Comparison of ENCODE assay signal across 1 cellular context in the genomic region with DNA sequence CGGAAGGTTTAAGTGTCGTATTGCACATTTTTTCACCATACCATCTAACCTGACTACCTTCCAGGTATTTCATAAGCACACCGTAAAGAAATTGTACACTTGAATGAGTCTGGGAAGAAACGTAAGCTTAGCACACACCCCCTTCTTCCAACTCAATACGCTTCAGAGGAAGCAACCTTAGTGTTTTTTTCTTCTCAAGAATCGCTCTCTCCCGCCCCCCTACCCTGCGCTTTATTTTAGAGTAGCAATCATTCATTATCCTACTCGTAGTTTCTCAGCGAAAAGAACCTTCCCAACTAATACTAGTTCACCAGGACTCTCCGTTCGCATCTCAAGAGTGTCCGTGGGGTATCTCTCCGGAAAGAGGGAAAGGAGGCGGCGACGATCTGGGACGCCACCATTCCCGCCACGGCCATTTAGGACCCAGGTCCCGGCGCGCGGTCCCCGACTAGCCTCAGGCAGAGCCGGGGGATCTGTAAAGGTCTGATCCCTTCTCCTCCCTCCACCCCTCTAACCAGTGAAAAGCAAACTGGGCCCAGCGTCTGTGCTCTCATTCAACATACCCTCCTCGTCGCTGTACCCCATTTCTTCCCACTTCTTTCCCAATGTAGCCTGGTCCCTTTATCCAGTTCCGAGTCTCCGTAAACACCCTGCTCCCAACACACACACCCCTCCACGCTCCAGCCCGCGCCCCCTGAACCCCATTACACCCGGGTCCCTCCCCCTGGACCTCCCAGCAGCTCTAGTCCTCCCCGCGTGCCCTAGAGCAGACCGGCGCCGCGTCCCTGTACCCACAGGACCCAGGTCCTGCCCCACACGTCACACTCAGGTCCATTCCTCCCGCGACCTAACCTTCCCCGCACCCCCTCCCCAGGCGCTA.
A peak's percentile ranks its signal among the peaks of the same experiment; 100 is the strongest.
TF ChIP-seq lines count a peak whose summit lies in the region.

No MANE protein-coding gene starts in this region.

TF ChIP-seq in HepG2, 621 proteins besides CTCF, POLR2A, EP300 and RAD21 (continued from another document):
- TF ChIP-seq, protein P1, sequence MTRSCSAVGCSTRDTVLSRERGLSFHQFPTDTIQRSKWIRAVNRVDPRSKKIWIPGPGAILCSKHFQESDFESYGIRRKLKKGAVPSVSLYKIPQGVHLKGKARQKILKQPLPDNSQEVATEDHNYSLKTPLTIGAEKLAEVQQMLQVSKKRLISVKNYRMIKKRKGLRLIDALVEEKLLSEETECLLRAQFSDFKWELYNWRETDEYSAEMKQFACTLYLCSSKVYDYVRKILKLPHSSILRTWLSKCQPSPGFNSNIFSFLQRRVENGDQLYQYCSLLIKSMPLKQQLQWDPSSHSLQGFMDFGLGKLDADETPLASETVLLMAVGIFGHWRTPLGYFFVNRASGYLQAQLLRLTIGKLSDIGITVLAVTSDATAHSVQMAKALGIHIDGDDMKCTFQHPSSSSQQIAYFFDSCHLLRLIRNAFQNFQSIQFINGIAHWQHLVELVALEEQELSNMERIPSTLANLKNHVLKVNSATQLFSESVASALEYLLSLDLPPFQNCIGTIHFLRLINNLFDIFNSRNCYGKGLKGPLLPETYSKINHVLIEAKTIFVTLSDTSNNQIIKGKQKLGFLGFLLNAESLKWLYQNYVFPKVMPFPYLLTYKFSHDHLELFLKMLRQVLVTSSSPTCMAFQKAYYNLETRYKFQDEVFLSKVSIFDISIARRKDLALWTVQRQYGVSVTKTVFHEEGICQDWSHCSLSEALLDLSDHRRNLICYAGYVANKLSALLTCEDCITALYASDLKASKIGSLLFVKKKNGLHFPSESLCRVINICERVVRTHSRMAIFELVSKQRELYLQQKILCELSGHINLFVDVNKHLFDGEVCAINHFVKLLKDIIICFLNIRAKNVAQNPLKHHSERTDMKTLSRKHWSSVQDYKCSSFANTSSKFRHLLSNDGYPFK (CRISPR knock-in tag; IDR thresholded peaks at IDR 0.05; ENCODE audit: borderline replicate concordance), result 0 out of 2 replicates have a peak, but pooled peaks have one; percentile 27
- TF ChIP-seq, protein P2, sequence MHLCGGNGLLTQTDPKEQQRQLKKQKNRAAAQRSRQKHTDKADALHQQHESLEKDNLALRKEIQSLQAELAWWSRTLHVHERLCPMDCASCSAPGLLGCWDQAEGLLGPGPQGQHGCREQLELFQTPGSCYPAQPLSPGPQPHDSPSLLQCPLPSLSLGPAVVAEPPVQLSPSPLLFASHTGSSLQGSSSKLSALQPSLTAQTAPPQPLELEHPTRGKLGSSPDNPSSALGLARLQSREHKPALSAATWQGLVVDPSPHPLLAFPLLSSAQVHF (CRISPR knock-in tag; IDR thresholded peaks at IDR 0.05), result 0 out of 2 replicates have a peak, but pooled peaks have one; percentile 62
- no peak for TF ChIP-seq ZBTB42 (CRISPR knock-in tag; IDR thresholded peaks at IDR 0.05)
- TF ChIP-seq SPEN (CRISPR knock-in tag; IDR thresholded peaks at IDR 0.05; ENCODE audit: low read depth), result no peak
- peak; percentile 54; the same call in 1 of the 2 replicates for TF ChIP-seq PITX1 (CRISPR knock-in tag; IDR thresholded peaks at IDR 0.05)
- TF ChIP-seq HNRNPH1 (optimal IDR thresholded peaks at IDR 0.05; ENCODE audit: low read depth, low read length), result no peak
- TF ChIP-seq ZNF317 (CRISPR knock-in tag; IDR thresholded peaks at IDR 0.05), result no peak
- TF ChIP-seq ZNF350 (CRISPR knock-in tag; IDR thresholded peaks at IDR 0.05; ENCODE audit: borderline replicate concordance, low read depth), result peak; percentile 2; the same call in 1 of the 2 replicates
- TF ChIP-seq POGZ (CRISPR knock-in tag; IDR thresholded peaks at IDR 0.05), result no peak
- no peak for TF ChIP-seq ZNF251 (CRISPR knock-in tag; IDR thresholded peaks at IDR 0.05)
- TF ChIP-seq ZNF83 (CRISPR knock-in tag; IDR thresholded peaks at IDR 0.05; ENCODE audit: borderline replicate concordance), result no peak
- TF ChIP-seq, protein P3, sequence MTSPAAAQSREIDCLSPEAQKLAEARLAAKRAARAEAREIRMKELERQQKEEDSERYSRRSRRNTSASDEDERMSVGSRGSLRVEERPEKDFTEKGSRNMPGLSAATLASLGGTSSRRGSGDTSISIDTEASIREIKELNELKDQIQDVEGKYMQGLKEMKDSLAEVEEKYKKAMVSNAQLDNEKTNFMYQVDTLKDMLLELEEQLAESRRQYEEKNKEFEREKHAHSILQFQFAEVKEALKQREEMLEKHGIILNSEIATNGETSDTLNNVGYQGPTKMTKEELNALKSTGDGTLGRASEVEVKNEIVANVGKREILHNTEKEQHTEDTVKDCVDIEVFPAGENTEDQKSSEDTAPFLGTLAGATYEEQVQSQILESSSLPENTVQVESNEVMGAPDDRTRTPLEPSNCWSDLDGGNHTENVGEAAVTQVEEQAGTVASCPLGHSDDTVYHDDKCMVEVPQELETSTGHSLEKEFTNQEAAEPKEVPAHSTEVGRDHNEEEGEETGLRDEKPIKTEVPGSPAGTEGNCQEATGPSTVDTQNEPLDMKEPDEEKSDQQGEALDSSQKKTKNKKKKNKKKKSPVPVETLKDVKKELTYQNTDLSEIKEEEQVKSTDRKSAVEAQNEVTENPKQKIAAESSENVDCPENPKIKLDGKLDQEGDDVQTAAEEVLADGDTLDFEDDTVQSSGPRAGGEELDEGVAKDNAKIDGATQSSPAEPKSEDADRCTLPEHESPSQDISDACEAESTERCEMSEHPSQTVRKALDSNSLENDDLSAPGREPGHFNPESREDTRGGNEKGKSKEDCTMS (CRISPR knock-in tag; conservative IDR thresholded peaks at IDR 0.05), result no peak
- TF ChIP-seq, protein P4, sequence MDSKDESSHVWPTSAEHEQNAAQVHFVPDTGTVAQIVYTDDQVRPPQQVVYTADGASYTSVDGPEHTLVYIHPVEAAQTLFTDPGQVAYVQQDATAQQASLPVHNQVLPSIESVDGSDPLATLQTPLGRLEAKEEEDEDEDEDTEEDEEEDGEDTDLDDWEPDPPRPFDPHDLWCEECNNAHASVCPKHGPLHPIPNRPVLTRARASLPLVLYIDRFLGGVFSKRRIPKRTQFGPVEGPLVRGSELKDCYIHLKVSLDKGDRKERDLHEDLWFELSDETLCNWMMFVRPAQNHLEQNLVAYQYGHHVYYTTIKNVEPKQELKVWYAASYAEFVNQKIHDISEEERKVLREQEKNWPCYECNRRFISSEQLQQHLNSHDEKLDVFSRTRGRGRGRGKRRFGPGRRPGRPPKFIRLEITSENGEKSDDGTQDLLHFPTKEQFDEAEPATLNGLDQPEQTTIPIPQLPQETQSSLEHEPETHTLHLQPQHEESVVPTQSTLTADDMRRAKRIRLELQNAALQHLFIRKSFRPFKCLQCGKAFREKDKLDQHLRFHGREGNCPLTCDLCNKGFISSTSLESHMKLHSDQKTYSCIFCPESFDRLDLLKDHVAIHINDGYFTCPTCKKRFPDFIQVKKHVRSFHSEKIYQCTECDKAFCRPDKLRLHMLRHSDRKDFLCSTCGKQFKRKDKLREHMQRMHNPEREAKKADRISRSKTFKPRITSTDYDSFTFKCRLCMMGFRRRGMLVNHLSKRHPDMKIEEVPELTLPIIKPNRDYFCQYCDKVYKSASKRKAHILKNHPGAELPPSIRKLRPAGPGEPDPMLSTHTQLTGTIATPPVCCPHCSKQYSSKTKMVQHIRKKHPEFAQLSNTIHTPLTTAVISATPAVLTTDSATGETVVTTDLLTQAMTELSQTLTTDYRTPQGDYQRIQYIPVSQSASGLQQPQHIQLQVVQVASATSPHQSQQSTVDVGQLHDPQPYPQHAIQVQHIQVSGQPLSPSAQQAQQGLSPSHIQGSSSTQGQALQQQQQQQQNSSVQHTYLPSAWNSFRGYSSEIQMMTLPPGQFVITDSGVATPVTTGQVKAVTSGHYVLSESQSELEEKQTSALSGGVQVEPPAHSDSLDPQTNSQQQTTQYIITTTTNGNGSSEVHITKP (CRISPR knock-in tag; IDR thresholded peaks at IDR 0.05; ENCODE audit: low read depth), result 0 out of 2 replicates have a peak, but pooled peaks have one; percentile 6
- peak; percentile 12; the same call in 1 of the 2 replicates for TF ChIP-seq SP2 (CRISPR knock-in tag; IDR thresholded peaks at IDR 0.05)
- TF ChIP-seq ZNF446 (CRISPR knock-in tag; IDR thresholded peaks at IDR 0.05), result 0 out of 2 replicates have a peak, but pooled peaks have one; percentile 11
- TF ChIP-seq ZNF850 (CRISPR knock-in tag; conservative IDR thresholded peaks at IDR 0.05), result no peak
- TF ChIP-seq FOXC1 (CRISPR knock-in tag; IDR thresholded peaks at IDR 0.05; ENCODE audit: borderline replicate concordance), result no peak
- TF ChIP-seq ZNF670 (CRISPR knock-in tag; IDR thresholded peaks at IDR 0.05; ENCODE audit: borderline replicate concordance), result no peak; the same call in 1 of the 2 replicates
- TF ChIP-seq, protein P5, sequence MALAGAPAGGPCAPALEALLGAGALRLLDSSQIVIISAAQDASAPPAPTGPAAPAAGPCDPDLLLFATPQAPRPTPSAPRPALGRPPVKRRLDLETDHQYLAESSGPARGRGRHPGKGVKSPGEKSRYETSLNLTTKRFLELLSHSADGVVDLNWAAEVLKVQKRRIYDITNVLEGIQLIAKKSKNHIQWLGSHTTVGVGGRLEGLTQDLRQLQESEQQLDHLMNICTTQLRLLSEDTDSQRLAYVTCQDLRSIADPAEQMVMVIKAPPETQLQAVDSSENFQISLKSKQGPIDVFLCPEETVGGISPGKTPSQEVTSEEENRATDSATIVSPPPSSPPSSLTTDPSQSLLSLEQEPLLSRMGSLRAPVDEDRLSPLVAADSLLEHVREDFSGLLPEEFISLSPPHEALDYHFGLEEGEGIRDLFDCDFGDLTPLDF (CRISPR knock-in tag; IDR thresholded peaks at IDR 0.05), result 0 out of 2 replicates have a peak, but pooled peaks have one; percentile 26
- TF ChIP-seq KAT8 (CRISPR knock-in tag; IDR thresholded peaks at IDR 0.05), result no peak
- no peak for TF ChIP-seq THAP11 (CRISPR knock-in tag; IDR thresholded peaks at IDR 0.05)
- TF ChIP-seq ZNF589 (CRISPR knock-in tag; conservative IDR thresholded peaks at IDR 0.05), result 0 out of 2 replicates have a peak, but pooled peaks have one; percentile 55
- TF ChIP-seq ZNF614 (CRISPR knock-in tag; IDR thresholded peaks at IDR 0.05; ENCODE audit: borderline replicate concordance), result no peak
- 0 out of 2 replicates have a peak, but pooled peaks have one; percentile 1 for TF ChIP-seq KDM5B (CRISPR knock-in tag; IDR thresholded peaks at IDR 0.05; ENCODE audit: borderline replicate concordance)
- TF ChIP-seq, protein P6, sequence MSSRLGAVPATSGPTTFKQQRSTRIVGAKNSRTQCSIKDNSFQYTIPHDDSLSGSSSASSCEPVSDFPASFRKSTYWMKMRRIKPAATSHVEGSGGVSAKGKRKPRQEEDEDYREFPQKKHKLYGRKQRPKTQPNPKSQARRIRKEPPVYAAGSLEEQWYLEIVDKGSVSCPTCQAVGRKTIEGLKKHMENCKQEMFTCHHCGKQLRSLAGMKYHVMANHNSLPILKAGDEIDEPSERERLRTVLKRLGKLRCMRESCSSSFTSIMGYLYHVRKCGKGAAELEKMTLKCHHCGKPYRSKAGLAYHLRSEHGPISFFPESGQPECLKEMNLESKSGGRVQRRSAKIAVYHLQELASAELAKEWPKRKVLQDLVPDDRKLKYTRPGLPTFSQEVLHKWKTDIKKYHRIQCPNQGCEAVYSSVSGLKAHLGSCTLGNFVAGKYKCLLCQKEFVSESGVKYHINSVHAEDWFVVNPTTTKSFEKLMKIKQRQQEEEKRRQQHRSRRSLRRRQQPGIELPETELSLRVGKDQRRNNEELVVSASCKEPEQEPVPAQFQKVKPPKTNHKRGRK (CRISPR knock-in tag; IDR thresholded peaks at IDR 0.05), result no peak
- TF ChIP-seq RAD51 (IDR thresholded peaks at IDR 0.05; ENCODE audit: borderline replicate concordance), result no peak
- TF ChIP-seq ZNF709 (CRISPR knock-in tag; IDR thresholded peaks at IDR 0.05), result 0 out of 2 replicates have a peak, but pooled peaks have one; percentile 20
- TF ChIP-seq ZNF10 (CRISPR knock-in tag; IDR thresholded peaks at IDR 0.05; ENCODE audit: borderline replicate concordance, low read depth), result no peak
- TF ChIP-seq, protein P7, sequence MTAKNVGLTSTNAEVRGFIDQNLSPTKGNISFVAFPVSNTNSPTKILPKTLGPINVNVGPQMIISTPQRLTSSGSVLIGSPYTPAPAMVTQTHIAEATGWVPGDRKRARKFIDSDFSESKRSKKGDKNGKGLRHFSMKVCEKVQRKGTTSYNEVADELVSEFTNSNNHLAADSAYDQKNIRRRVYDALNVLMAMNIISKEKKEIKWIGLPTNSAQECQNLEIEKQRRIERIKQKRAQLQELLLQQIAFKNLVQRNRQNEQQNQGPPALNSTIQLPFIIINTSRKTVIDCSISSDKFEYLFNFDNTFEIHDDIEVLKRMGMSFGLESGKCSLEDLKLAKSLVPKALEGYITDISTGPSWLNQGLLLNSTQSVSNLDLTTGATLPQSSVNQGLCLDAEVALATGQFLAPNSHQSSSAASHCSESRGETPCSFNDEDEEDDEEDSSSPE (CRISPR knock-in tag; IDR thresholded peaks at IDR 0.05), result peak; percentile 51; the same call in 1 of the 2 replicates
- TF ChIP-seq ZNF260 (CRISPR knock-in tag; IDR thresholded peaks at IDR 0.05; ENCODE audit: borderline replicate concordance, low read depth), result no peak
- no peak for TF ChIP-seq ZFP37 (CRISPR knock-in tag; IDR thresholded peaks at IDR 0.05; ENCODE audit: borderline replicate concordance)
- no peak for TF ChIP-seq MZF1 (CRISPR knock-in tag; IDR thresholded peaks at IDR 0.05; ENCODE audit: borderline replicate concordance)
- TF ChIP-seq, protein P8, sequence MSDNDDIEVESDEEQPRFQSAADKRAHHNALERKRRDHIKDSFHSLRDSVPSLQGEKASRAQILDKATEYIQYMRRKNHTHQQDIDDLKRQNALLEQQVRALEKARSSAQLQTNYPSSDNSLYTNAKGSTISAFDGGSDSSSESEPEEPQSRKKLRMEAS (IDR thresholded peaks at IDR 0.05), result peak; percentile 3; the same call in 1 of the 2 replicates
- peak; percentile 61; the same call in 1 of the 2 replicates for TF ChIP-seq NFKB2 (CRISPR knock-in tag; IDR thresholded peaks at IDR 0.05; ENCODE audit: borderline replicate concordance)
- TF ChIP-seq GFI1 (CRISPR knock-in tag; IDR thresholded peaks at IDR 0.05; ENCODE audit: borderline replicate concordance), result no peak
- TF ChIP-seq TMF1 (CRISPR knock-in tag; IDR thresholded peaks at IDR 0.05; ENCODE audit: low read depth), result no peak
